In genomic region chr12:69872804-69873203, GRCh38 we compare ENCODE assay signal across 1 cellular context.
TF ChIP-seq lines count a peak whose summit lies in the region.

No MANE protein-coding gene starts in this region.

TF ChIP-seq in IMR-90, 13 proteins besides CTCF, POLR2A, EP300 and RAD21 (continued from another document):
- peak; percentile 97 for TF ChIP-seq CEBPB (IDR thresholded peaks at IDR 0.05; ENCODE audit: low read depth, low read length)
- TF ChIP-seq MAZ (IDR thresholded peaks at IDR 0.05; ENCODE audit: borderline replicate concordance, low read depth, low read length): no peak
